Comparison of ENCODE assay signal across 1 cellular context in the genomic region with DNA sequence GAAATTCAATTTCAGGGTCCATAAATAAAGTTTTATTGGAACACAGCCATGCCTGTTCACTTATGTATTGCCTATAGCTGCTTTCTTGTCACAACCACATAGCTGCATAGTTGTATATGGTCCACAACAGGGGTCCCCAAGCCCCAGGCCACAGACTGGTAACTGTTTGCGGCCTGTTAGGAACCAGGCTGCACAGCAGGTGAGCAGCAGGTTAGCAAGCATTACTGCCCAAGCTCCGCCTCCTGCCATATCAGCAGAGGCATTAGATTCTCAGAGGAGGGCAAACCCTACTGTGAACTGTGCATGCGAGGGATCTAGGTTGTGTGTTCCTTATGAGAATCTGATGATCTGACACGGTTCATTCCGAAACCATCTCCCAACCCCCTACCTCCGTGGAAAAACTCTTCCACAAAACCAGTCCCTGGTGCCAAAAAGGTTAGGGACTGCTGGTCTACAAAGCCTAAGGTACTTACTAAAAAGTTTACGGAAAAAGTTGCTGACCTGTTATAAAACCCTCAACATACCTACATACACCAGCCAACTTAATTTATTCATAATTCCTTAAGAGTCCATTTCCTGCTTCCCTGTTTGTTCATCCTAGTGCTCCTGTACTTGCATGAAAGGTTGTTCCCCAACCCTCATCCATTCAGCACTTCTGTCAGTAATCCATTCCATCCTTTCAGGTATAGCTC.
TF ChIP-seq lines count a peak whose summit lies in the region.

No MANE protein-coding gene starts in this region.

TF ChIP-seq in WTC11, 78 proteins besides CTCF, POLR2A, EP300 and RAD21 (continued from another document):
- TF ChIP-seq ZBTB43 (CRISPR knock-in tag; IDR thresholded peaks at IDR 0.05) (no peak), SMAD4 (CRISPR knock-in tag; IDR thresholded peaks at IDR 0.05) (no peak)
